ENCODE assay signal across 8 cellular contexts in the genomic region with DNA sequence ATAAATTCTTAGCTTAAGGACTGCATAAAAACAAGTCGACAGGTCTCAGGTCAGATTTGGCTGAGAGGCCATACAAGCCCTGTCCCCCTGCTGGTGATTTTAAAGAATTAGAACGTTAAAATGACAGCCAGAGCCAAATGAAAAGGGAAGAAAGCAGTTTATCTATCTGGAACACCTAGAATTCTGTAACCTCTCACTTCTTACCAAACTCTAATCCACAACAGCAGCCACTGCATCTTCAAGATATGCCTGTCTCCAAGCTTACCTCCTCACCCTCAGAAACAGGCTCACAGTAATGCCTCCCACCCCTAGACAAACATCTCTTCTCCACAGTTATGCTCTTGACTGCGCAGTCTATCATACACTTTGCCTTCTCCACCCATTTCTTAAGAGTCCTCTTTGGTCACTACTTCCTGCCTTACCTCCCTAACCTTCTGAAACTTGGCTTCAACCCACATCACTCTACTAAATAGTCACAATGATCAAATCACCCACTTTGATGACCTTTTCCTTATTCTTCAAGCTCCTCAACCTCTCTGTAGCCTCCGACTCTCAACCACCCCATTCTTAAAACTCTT. TPM values are rescaled to one million over a fixed set of nuclear protein-coding genes. Genes with fewer than 3 reads are reported as not detected.
A peak's percentile ranks its signal among the peaks of the same experiment; 100 is the strongest.
DNase-seq lines count a peak whose midpoint lies in the region; ATAC-seq and TF ChIP-seq lines count a peak whose summit lies in the region.

No MANE protein-coding gene starts in this region.

- H3K4me3 Mint-ChIP-seq in central memory CD8-positive, alpha-beta T cell = no peak overlapping the region
- no peak overlapping the region for H3K4me3 Mint-ChIP-seq in nephron

- no peak overlapping the region for H3K9ac ChIP-seq in NT2/D1 (ENCODE audit: insufficient read length, low read depth)

- TF ChIP-seq CTCF in GM12872 (IDR thresholded peaks at IDR 0.05; ENCODE audit: insufficient read depth, low read depth, low read length) = peak; percentile 65
- TF ChIP-seq CTCF in nephron (IDR thresholded peaks at IDR 0.05; ENCODE audit: unreplicated experiment in 3 of 3) = peak; percentile 52 to 57 (median 55)

- H3K4me1 ChIP-seq in NT2/D1 (ENCODE audit: insufficient read depth, insufficient read length) = peaks cover 5% of the 10 kb centered on the region

- H3K9me3 Mint-ChIP-seq in central memory CD8-positive, alpha-beta T cell = no peaks in the 10 kb centered on the region
- H3K9me3 Mint-ChIP-seq in nephron = no peaks in the 10 kb centered on the region

- H3K4me3 ChIP-seq in NT2/D1 (ENCODE audit: insufficient read length, low read depth) = no peak overlapping the region

- DNase-seq in A172 (ENCODE audit: low spot score) (peak; percentile 39), NT2/D1 (ENCODE audit: low read depth, low spot score) (peak; percentile 20), COR-L47 (lab: John Stamatoyannopoulos, UW) (no peak), cortex of kidney (lab: John Stamatoyannopoulos, UW) (no peak)
- no peak for DNase-seq in central memory CD8-positive, alpha-beta T cell (ENCODE audit: low spot score in 2 of 2)
- DNase-seq in NK-92 treated with Interleukin-12 subunit alpha and Interleukin-12 subunit beta, amount 100 ng/mL, for 24 hours (lab: John Stamatoyannopoulos, UW) = no peak

- ATAC-seq in central memory CD8-positive, alpha-beta T cell (replicated peaks; ENCODE audit: extremely low read depth, poor library complexity, severe bottlenecking) = no peak

- H3K9me3 ChIP-seq in NT2/D1 (ENCODE audit: insufficient read depth, low read length) = no peaks in the 10 kb centered on the region

- peaks cover 13% of the 10 kb centered on the region for H3K36me3 ChIP-seq in NT2/D1 (ENCODE audit: insufficient read depth, insufficient read length, low read length)

- peaks cover 4% of the 10 kb centered on the region for H3K36me3 Mint-ChIP-seq in central memory CD8-positive, alpha-beta T cell (ENCODE audit: insufficient read depth)
- H3K36me3 Mint-ChIP-seq in nephron (ENCODE audit: low read depth) = peaks cover 14% of the 10 kb centered on the region

- peak overlapping the region; percentile 1 for H3K27ac Mint-ChIP-seq in central memory CD8-positive, alpha-beta T cell (ENCODE audit: low read depth)
- no peak overlapping the region for H3K27ac Mint-ChIP-seq in nephron

- peaks cover 44% of the 10 kb centered on the region for H3K4me1 Mint-ChIP-seq in central memory CD8-positive, alpha-beta T cell
- H3K4me1 Mint-ChIP-seq in nephron = peaks cover 18% of the 10 kb centered on the region

- no peaks in the 10 kb centered on the region for H3K27me3 ChIP-seq in NT2/D1 (ENCODE audit: insufficient read depth, insufficient read length)

- no peaks in the 10 kb centered on the region for H3K27me3 Mint-ChIP-seq in central memory CD8-positive, alpha-beta T cell
- H3K27me3 Mint-ChIP-seq in nephron (ENCODE audit: low read depth) = no peaks in the 10 kb centered on the region

RNA-seq across cellular contexts. Expression of a gene that starts 14.2 kb away (rescaled TPM):
- total RNA-seq in A172 (2014; rRNA removed; shearing (Covaris generic)) = 16.5 and 21.3 TPM in 2 replicates

Comparison
In these comparisons a context has a peak if more than half of its experiments do, and no peak if none do; other contexts are left out.
1. DNase-seq: peak in A172 (single experiment) and NT2/D1 (single experiment); none in central memory CD8-positive, alpha-beta T cell (0 of 2), NK-92 treated with Interleukin-12 subunit alpha and Interleukin-12 subunit beta, amount 100 ng/mL, for 24 hours (single experiment), COR-L47 (single experiment) and cortex of kidney (single experiment).